13 cellular contexts compared by ENCODE assay signal in the genomic region with DNA sequence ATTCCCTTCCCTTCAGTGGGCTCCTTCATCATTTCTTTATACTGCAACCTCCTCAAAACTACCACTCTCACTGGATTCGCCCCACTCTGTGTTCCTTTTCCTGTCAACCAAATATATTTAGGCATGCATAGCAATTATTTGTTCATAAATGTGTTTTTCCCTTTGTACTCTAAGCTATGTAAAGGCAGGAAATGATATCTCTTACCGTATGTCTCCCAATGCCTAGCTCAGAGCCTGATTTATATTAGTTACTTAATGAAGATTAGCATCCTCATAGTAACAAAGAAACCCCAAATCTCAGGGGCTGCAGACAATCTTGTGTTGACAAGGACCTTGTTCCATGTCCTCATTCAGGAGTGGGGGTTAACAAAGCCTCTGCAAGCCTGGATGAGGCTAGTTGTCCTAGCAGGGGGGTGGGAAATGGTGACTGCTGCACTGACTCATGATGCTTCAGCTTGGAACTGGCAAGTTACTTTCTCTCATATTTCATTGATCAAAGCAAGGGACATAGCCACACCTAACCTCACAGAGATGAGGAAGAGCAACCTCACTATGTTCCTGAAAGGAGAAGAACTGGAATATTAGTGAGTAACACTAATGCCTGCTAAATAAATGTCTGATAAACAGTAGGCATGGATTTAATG. TPM values are rescaled to one million over a fixed set of nuclear protein-coding genes. Genes with fewer than 3 reads are reported as not detected.
DNase-seq lines count a peak whose midpoint lies in the region; ATAC-seq and TF ChIP-seq lines count a peak whose summit lies in the region.
"Had no signal": no experiment of that assay in that cellular context is flagged by ENCODE, and none has a peak within 500 bp of the region (broad histone marks: within the 10 kb centered on the region; RNA-seq: fewer than 3 reads in every experiment).

No MANE protein-coding gene starts in this region.

- H3K4me1 Mint-ChIP-seq in chondrocyte (ENCODE audit: low read depth) (peaks cover 51% of the 10 kb centered on the region), nephron progenitor cell (peaks cover 54% of the 10 kb centered on the region)
- H3K4me1 Mint-ChIP-seq in stimulated activated memory B cell treated with anti-CD40 and anti-IgM and Interleukin-4, amounts not matched to agents 10 μg/mL and 1 μg/mL and 100 μg/mL, for 72 hours: no peaks in the 10 kb centered on the region
- H3K4me1 Mint-ChIP-seq: activated naive CD8-positive, alpha-beta T cell treated with anti-CD3 and anti-CD28 coated beads, Interleukin-2, amount 50 U/mL, for 24 hours had no signal

- no peaks in the 10 kb centered on the region for H3K27me3 ChIP-seq in prostate gland (replicated peaks; ENCODE audit: insufficient read depth)

- 84% methylated on average over 2 of the region's 2 CpGs for WGBS in prostate gland

- intact Hi-C loops in prostate gland (cut with DNase I): no loop called here

- H3K27ac ChIP-seq in prostate gland: no peak overlapping the region

- H3K27ac Mint-ChIP-seq in chondrocyte (ENCODE audit: unreplicated experiment): peak overlapping the region; percentile 45
- H3K27ac Mint-ChIP-seq in nephron progenitor cell: peak overlapping the region; percentile 73
- no peak overlapping the region for H3K27ac Mint-ChIP-seq in stimulated activated memory B cell treated with anti-CD40 and anti-IgM and Interleukin-4, amounts not matched to agents 10 μg/mL and 1 μg/mL and 100 μg/mL, for 72 hours
- H3K27ac Mint-ChIP-seq: activated naive CD8-positive, alpha-beta T cell treated with anti-CD3 and anti-CD28 coated beads, Interleukin-2, amount 50 U/mL, for 24 hours had no signal

- H3K9me3 Mint-ChIP-seq in chondrocyte (ENCODE audit: low read depth) (peaks cover 9% of the 10 kb centered on the region), nephron progenitor cell (peaks cover 34% of the 10 kb centered on the region)
- H3K9me3 Mint-ChIP-seq in stimulated activated memory B cell treated with anti-CD40 and anti-IgM and Interleukin-4, amounts not matched to agents 10 μg/mL and 1 μg/mL and 100 μg/mL, for 72 hours: no peaks in the 10 kb centered on the region
- H3K9me3 Mint-ChIP-seq: activated naive CD8-positive, alpha-beta T cell treated with anti-CD3 and anti-CD28 coated beads, Interleukin-2, amount 50 U/mL, for 24 hours had no signal

- no peak for ATAC-seq in stimulated activated memory B cell treated with anti-CD40 and anti-IgM and Interleukin-4, amounts not matched to agents 10 μg/mL and 1 μg/mL and 100 μg/mL, for 72 hours
- ATAC-seq in left lobe of liver: no peak
- ATAC-seq: activated naive CD8-positive, alpha-beta T cell treated with anti-CD3 and anti-CD28 coated beads, Interleukin-2, amount 50 U/mL, for 24 hours; K562 had no signal

- no peaks in the 10 kb centered on the region for H3K9me3 ChIP-seq in prostate gland

- DNase-seq in AG20443 (ENCODE audit: low spot score): peak; percentile 70
- peak; percentile 33 for DNase-seq in LoVo (ENCODE audit: low spot score)
- DNase-seq in chondrocyte (ENCODE audit: low spot score): no peak
- DNase-seq in nephron progenitor cell: no peak
- no peak for DNase-seq in effector CD8-positive, alpha-beta T cell (lab: John Stamatoyannopoulos, UW)
- no peak for DNase-seq in prostate gland (ENCODE audit: low spot score)
- DNase-seq in left lobe of liver (ENCODE audit: low spot score): no peak
- DNase-seq: activated naive CD8-positive, alpha-beta T cell treated with anti-CD3 and anti-CD28 coated beads, Interleukin-2, amount 50 U/mL, for 24 hours; C1 segment of cervical spinal cord; effector memory CD4-positive, alpha-beta T cell; NCI-H2107 had no signal

- H3K27me3 Mint-ChIP-seq in chondrocyte (ENCODE audit: low read depth) (no peaks in the 10 kb centered on the region), nephron progenitor cell (ENCODE audit: low read depth, poor library complexity) (no peaks in the 10 kb centered on the region)
- no peaks in the 10 kb centered on the region for H3K27me3 Mint-ChIP-seq in stimulated activated memory B cell treated with anti-CD40 and anti-IgM and Interleukin-4, amounts not matched to agents 10 μg/mL and 1 μg/mL and 100 μg/mL, for 72 hours
- H3K27me3 Mint-ChIP-seq: activated naive CD8-positive, alpha-beta T cell treated with anti-CD3 and anti-CD28 coated beads, Interleukin-2, amount 50 U/mL, for 24 hours had no signal

- no peaks in the 10 kb centered on the region for H3K36me3 ChIP-seq in prostate gland

- no peak for TF ChIP-seq POLR2A in prostate gland (IDR thresholded peaks at IDR 0.05)

- H3K36me3 Mint-ChIP-seq in chondrocyte (ENCODE audit: low read depth): peaks cover 21% of the 10 kb centered on the region
- H3K36me3 Mint-ChIP-seq in nephron progenitor cell (ENCODE audit: low read depth): peaks cover 36% of the 10 kb centered on the region
- H3K36me3 Mint-ChIP-seq in stimulated activated memory B cell treated with anti-CD40 and anti-IgM and Interleukin-4, amounts not matched to agents 10 μg/mL and 1 μg/mL and 100 μg/mL, for 72 hours: no peaks in the 10 kb centered on the region

- TF ChIP-seq CTCF in chondrocyte (IDR thresholded peaks at IDR 0.05) (no peak), nephron progenitor cell (IDR thresholded peaks at IDR 0.05) (no peak), prostate gland (IDR thresholded peaks at IDR 0.05) (no peak)

- no peak overlapping the region for H3K4me3 ChIP-seq in prostate gland
- H3K4me3 ChIP-seq: K562 had no signal

- no peaks in the 10 kb centered on the region for H3K4me1 ChIP-seq in prostate gland (replicated peaks)

- H3K4me3 Mint-ChIP-seq in chondrocyte (ENCODE audit: unreplicated experiment) (no peak overlapping the region), nephron progenitor cell (no peak overlapping the region)
- no peak overlapping the region for H3K4me3 Mint-ChIP-seq in stimulated activated memory B cell treated with anti-CD40 and anti-IgM and Interleukin-4, amounts not matched to agents 10 μg/mL and 1 μg/mL and 100 μg/mL, for 72 hours
- H3K4me3 Mint-ChIP-seq: activated naive CD8-positive, alpha-beta T cell treated with anti-CD3 and anti-CD28 coated beads, Interleukin-2, amount 50 U/mL, for 24 hours had no signal

RNA-seq across cellular contexts. Expression of gene PHLDB2, which starts 15.2 kb away (rescaled TPM):
- total RNA-seq in chondrocyte (70.3 to 138 TPM (median 133 TPM) in 3 replicates), prostate gland (10 to 100 TPM; 15.3 to 32.3 TPM), left lobe of liver (34.2 TPM)

Comparison
In these comparisons a context has a peak if more than half of its experiments do, and no peak if none do; other contexts are left out.
1. DNase-seq: peak in AG20443 (single experiment) and LoVo (single experiment); none in chondrocyte (single experiment), nephron progenitor cell (single experiment), effector CD8-positive, alpha-beta T cell (single experiment), prostate gland (single experiment) and left lobe of liver (single experiment).